In the genomic region with DNA sequence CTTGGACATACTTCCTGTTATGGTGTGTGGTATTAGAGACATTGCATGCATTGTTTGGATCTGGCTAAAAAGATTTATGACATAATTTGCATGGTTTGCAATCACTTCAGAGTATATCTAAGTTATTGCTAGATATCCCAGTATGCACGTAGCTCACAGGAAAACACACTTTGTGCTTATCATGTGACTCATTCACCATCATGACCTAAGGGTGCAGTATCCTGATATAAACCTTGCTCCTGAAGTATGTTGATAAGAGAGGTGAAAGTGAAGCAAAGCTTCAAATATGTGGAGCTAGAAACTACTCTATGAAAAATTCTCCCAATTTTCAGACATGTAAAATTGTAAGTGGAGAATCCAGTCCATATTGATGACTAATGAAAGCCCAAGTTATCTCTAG, we compare ENCODE assay signal across 18 cellular contexts. TPM values are rescaled to one million over a fixed set of nuclear protein-coding genes. Genes with fewer than 3 reads are reported as not detected.
A peak's percentile ranks its signal among the peaks of the same experiment; 100 is the strongest.
DNase-seq lines count a peak whose midpoint lies in the region; ATAC-seq, FAIRE-seq and TF ChIP-seq lines count a peak whose summit lies in the region.
"Had no signal": no experiment of that assay in that cellular context is flagged by ENCODE, and none has a peak within 500 bp of the region (broad histone marks: within the 10 kb centered on the region; RNA-seq: fewer than 3 reads in every experiment).

No MANE protein-coding gene starts in this region.

- in situ Hi-C loops in K562 (cut with MboI), result no loop called here

- H3K9me3 ChIP-seq in K562 (replicated peaks; ENCODE audit: control insufficient read depth, insufficient read depth, low read depth, low read length), result no peaks in the 10 kb centered on the region
- H3K9me3 ChIP-seq in left lung, result peaks cover 0 to 18% of the 10 kb centered on the region in 2 donors
- H3K9me3 ChIP-seq in smooth muscle cell (replicated peaks; ENCODE audit: low read depth), result no peaks in the 10 kb centered on the region
- no peaks in the 10 kb centered on the region for H3K9me3 ChIP-seq in Caco-2
- no peaks in the 10 kb centered on the region for H3K9me3 ChIP-seq in vagina

- H3K4me1 Mint-ChIP-seq in Caco-2 (ENCODE audit: low read depth, unreplicated experiment), result no peaks in the 10 kb centered on the region
- H3K4me1 Mint-ChIP-seq: CD8-positive, alpha-beta memory T cell; GM23338; H9; IgD-negative memory B cell had no signal

- H3K27ac ChIP-seq in K562 (ENCODE audit: extremely low read depth, low read depth, low read length) (no peak overlapping the region), left lung (no peak overlapping the region), smooth muscle cell (ENCODE audit: low read depth) (no peak overlapping the region), vagina (no peak overlapping the region)
- H3K27ac ChIP-seq: BLaER1 had no signal

- TF ChIP-seq POLR2A in K562 (conservative IDR thresholded peaks at IDR 0.05) (no peak), vagina (IDR thresholded peaks at IDR 0.05) (no peak)

- H3K4me2 ChIP-seq in K562 (ENCODE audit: insufficient read depth, low read length) (no peak overlapping the region), smooth muscle cell (no peak overlapping the region)
- H3K4me2 ChIP-seq: BLaER1, GM23338 had no signal

- CTCF ChIA-PET in K562 (lab: Yijun Ruan, JAX; ENCODE audit: low intra/inter-chr PET ratio), result no interaction called here
- CTCF ChIA-PET in Caco-2 (lab: Charles Lee), result no interaction called here

- POLR2A ChIA-PET in K562 (lab: Yijun Ruan, JAX) (interaction anchor here (0.6 kb wide), 1 partner anchor 337 kb away, joined by 3 read pairs; no protein-coding TSS in a partner anchor), Caco-2 (lab: Charles Lee) (no interaction called here)

- WGBS in K562 (ENCODE audit: insufficient coverage, low coverage, missing lambda C conversion rate), result 0% methylated on average over 1 of the region's 1 CpG
- WGBS in smooth muscle cell (ENCODE audit: low lambda C conversion rate), result 11% methylated on average over 1 of the region's 1 CpG

- H2AFZ ChIP-seq in K562 (ENCODE audit: low read depth, low read length) (no peak overlapping the region), smooth muscle cell (ENCODE audit: low read depth) (peak overlapping the region; percentile 24)
- H2AFZ ChIP-seq: GM23338 had no signal

- FAIRE-seq in K562 (lab: Jason Lieb, UNC), result no peak
- FAIRE-seq: GM12878, GM18507 had no signal

- BruUV-seq in K562 (replicated peaks; lab: Mats Ljungman, UMichigan) (no TSS peak), Caco-2 (replicated peaks; lab: Mats Ljungman, UMichigan) (no TSS peak)

- no peak for TF ChIP-seq RAD21 in K562 (CRISPR knock-in tag; conservative IDR thresholded peaks at IDR 0.05 in 1 of 2, IDR thresholded peaks at IDR 0.05 in 1 of 2)

- intact Hi-C loops in K562 (cut with micrococcal nuclease), result no loop called here
- intact Hi-C loops in left lung (cut with DNase I), result no loop called here
- intact Hi-C loops in Caco-2 (cut with micrococcal nuclease; ENCODE audit: unreplicated experiment), result no loop called here
- intact Hi-C loops in vagina (cut with DNase I), result no loop called here

- H3K9me3 Mint-ChIP-seq in Caco-2 (ENCODE audit: unreplicated experiment), result peaks cover 5% of the 10 kb centered on the region

- TF ChIP-seq EP300 in K562 (IDR thresholded peaks at IDR 0.05; ENCODE audit: low read length), result no peak

- H3K4me3 ChIP-seq in K562 (no peak overlapping the region), left lung (no peak overlapping the region), smooth muscle cell (no peak overlapping the region), Caco-2 (ENCODE audit: low read depth, low read length) (no peak overlapping the region), vagina (no peak overlapping the region)
- H3K4me3 ChIP-seq: BLaER1, GM12878, GM23338 had no signal

- no peak overlapping the region for H3K27ac Mint-ChIP-seq in Caco-2 (ENCODE audit: unreplicated experiment)
- H3K27ac Mint-ChIP-seq: CD8-positive, alpha-beta memory T cell; GM23338; H9; IgD-negative memory B cell had no signal

- no peaks in the 10 kb centered on the region for H3K27me3 Mint-ChIP-seq in Caco-2 (ENCODE audit: insufficient read depth, unreplicated experiment)
- H3K27me3 Mint-ChIP-seq: IgD-negative memory B cell had no signal

- no peaks in the 10 kb centered on the region for H3K27me3 ChIP-seq in K562 (ENCODE audit: control insufficient read depth in 2 of 2, insufficient read depth in 2 of 2, low read length in 2 of 2)
- H3K27me3 ChIP-seq in left lung, result no peaks in the 10 kb centered on the region
- H3K27me3 ChIP-seq in smooth muscle cell (ENCODE audit: low read depth), result no peaks in the 10 kb centered on the region
- H3K27me3 ChIP-seq in Caco-2 (replicated peaks; ENCODE audit: control insufficient read depth, insufficient read depth, low read length), result no peaks in the 10 kb centered on the region
- no peaks in the 10 kb centered on the region for H3K27me3 ChIP-seq in vagina
- H3K27me3 ChIP-seq: BLaER1 had no signal

- H3K4me1 ChIP-seq in K562 (replicated peaks in 1 of 2; ENCODE audit: control insufficient read depth in 2 of 2, insufficient read depth in 2 of 2, low read length in 2 of 2) (no peaks in the 10 kb centered on the region), left lung (no peaks in the 10 kb centered on the region), smooth muscle cell (ENCODE audit: low read depth) (no peaks in the 10 kb centered on the region), Caco-2 (no peaks in the 10 kb centered on the region), vagina (no peaks in the 10 kb centered on the region)
- H3K4me1 ChIP-seq: BLaER1 had no signal

- peak; percentile 1 for DNase-seq in Daoy (ENCODE audit: low read depth)
- DNase-seq in K562 (ENCODE audit: extremely low read depth in 1 of 4, low spot score in 3 of 4), result no peak
- no peak for DNase-seq in left lung
- no peak for DNase-seq in smooth muscle cell (lab: John Stamatoyannopoulos, UW; ENCODE audit: unreplicated experiment)
- no peak for DNase-seq in Caco-2
- no peak for DNase-seq in vagina (ENCODE audit: extremely low spot score in 2 of 2)
- DNase-seq: 8988T; AML-193; CD8-positive, alpha-beta memory T cell; DMS53; H9 had no signal

- TF ChIP-seq CTCF in K562 (IDR thresholded peaks at IDR 0.05 in 2 of 3, conservative IDR thresholded peaks at IDR 0.05 in 1 of 3; ENCODE audit: insufficient read depth in 2 of 3, low read depth in 1 of 3, low read length in 3 of 3) (no peak), left lung (IDR thresholded peaks at IDR 0.05) (no peak), smooth muscle cell (IDR thresholded peaks at IDR 0.05; ENCODE audit: borderline replicate concordance, insufficient read depth, poor library complexity, severe bottlenecking) (no peak), Caco-2 (IDR thresholded peaks at IDR 0.05; ENCODE audit: insufficient read depth in 1 of 2, low read depth in 1 of 2, low read length in 1 of 2, severe bottlenecking in 1 of 2, unreplicated experiment in 1 of 2) (no peak), vagina (IDR thresholded peaks at IDR 0.05) (no peak)

- H4K20me1 ChIP-seq in K562 (replicated peaks; ENCODE audit: control insufficient read depth, insufficient read depth, low read length) (no peaks in the 10 kb centered on the region), smooth muscle cell (ENCODE audit: low read depth) (no peaks in the 10 kb centered on the region)
- H4K20me1 ChIP-seq: BLaER1 had no signal

- H3K79me2 ChIP-seq in K562 (ENCODE audit: control insufficient read depth, insufficient read depth, low read length), result no peaks in the 10 kb centered on the region
- H3K79me2 ChIP-seq in smooth muscle cell (ENCODE audit: low read depth), result no peaks in the 10 kb centered on the region

- no peaks in the 10 kb centered on the region for H3K9me1 ChIP-seq in K562 (ENCODE audit: control insufficient read depth, insufficient read depth, low read length)

- H3K36me3 ChIP-seq in K562 (ENCODE audit: control insufficient read depth, insufficient read depth, low read length) (no peaks in the 10 kb centered on the region), left lung (no peaks in the 10 kb centered on the region), smooth muscle cell (ENCODE audit: low read depth) (no peaks in the 10 kb centered on the region), Caco-2 (ENCODE audit: control insufficient read depth, insufficient read depth, low read length) (no peaks in the 10 kb centered on the region), vagina (no peaks in the 10 kb centered on the region)
- H3K36me3 ChIP-seq: BLaER1 had no signal

- H3K36me3 Mint-ChIP-seq in Caco-2 (ENCODE audit: insufficient read depth, unreplicated experiment), result no peaks in the 10 kb centered on the region
- H3K36me3 Mint-ChIP-seq: IgD-negative memory B cell had no signal

- H3F3A ChIP-seq in smooth muscle cell (ENCODE audit: low read depth), result no peaks in the 10 kb centered on the region

- H3K9ac ChIP-seq in K562 (ENCODE audit: insufficient read depth in 1 of 2, low read depth in 2 of 2, low read length in 2 of 2) (no peak overlapping the region), smooth muscle cell (ENCODE audit: low read depth) (no peak overlapping the region)
- H3K9ac ChIP-seq: BLaER1 had no signal

- H3K4me3 Mint-ChIP-seq in Caco-2 (ENCODE audit: unreplicated experiment), result no peak overlapping the region
- H3K4me3 Mint-ChIP-seq: CD8-positive, alpha-beta memory T cell; GM23338; H9; IgD-negative memory B cell had no signal

- no peak for ATAC-seq in K562
- peak; percentile 33 for ATAC-seq in left lung
- no peak for ATAC-seq in GM19023 (IDR thresholded peaks at IDR 0.05; ENCODE audit: unreplicated experiment)
- ATAC-seq: GM12878, GM23338 had no signal

TF ChIP-seq in K562, 482 proteins besides CTCF, POLR2A, EP300 and RAD21 (continues in another document):
- TF ChIP-seq GABPB2 (CRISPR knock-in tag; conservative IDR thresholded peaks at IDR 0.05), result no peak

RNA-seq across cellular contexts. Expression of a gene that starts 46.9 kb away (rescaled TPM):
- total RNA-seq in Daoy (2014; rRNA removed; shearing (Covaris generic)), result not detected in 2 replicates
- total RNA-seq in K562 (2011; cell fraction: chromatin; rRNA removed; ENCODE audit: low replicate concordance), result not detected in 2 replicates
- total RNA-seq in K562 (2011; cell fraction: nucleolus; rRNA removed), result not detected in 2 replicates
- not detected in 2 replicates for total RNA-seq in K562 (2011; cell fraction: nucleoplasm; rRNA removed)
- total RNA-seq in K562 (2014; rRNA removed) (not detected in 2 replicates), K562 (2014; rRNA removed; fragmentation: Illumina TruSeq; extraction: Trizol) (not detected in 2 replicates), K562 (2015; rRNA removed; fragmentation: Illumina TruSeq; extraction: Trizol) (not detected in 2 replicates), K562 (2021) (not detected in 2 replicates), left lung (not detected), smooth muscle cell (not detected in 2 replicates), Caco-2 (2022) (not detected in 2 replicates), vagina (not detected)
- polyA plus RNA-seq in K562 (2011; rRNA removed) (not detected in 2 replicates), K562 (2014; fragmentation: Illumina TruSeq; extraction: Trizol) (not detected in 2 replicates), K562 (2014; fragmentation: Nextera tagmentation; extraction: Ambion mirVana) (not detected), K562 (2014; rRNA removed) (not detected in 2 replicates), smooth muscle cell (not detected in 2 replicates)
- polyA plus RNA-seq in K562 (2011; cell fraction: cytosol; rRNA removed), result not detected in 2 replicates
- not detected in 2 replicates for polyA plus RNA-seq in K562 (2011; cell fraction: nucleus; rRNA removed)
- not detected in 2 replicates for polyA plus RNA-seq in K562 (2012)
- not detected in 2 replicates for polyA minus RNA-seq in K562 (2011; rRNA and poly(A)+ RNA removed)
- not detected in 2 replicates for polyA minus RNA-seq in K562 (2011; cell fraction: cytosol; rRNA and poly(A)+ RNA removed)
- polyA minus RNA-seq in K562 (2011; cell fraction: nucleus; rRNA and poly(A)+ RNA removed), result not detected in 2 replicates
- total RNA-seq: CD8-positive, alpha-beta memory T cell; GM12878; GM23338; H9; HT1080 had no signal
- polyA plus RNA-seq: CD8-positive, alpha-beta memory T cell; GM12878; GM23338; IgD-negative memory B cell had no signal
